Comparison of ENCODE assay signal across 9 cellular contexts in genomic region chr19:29622191-29623070, GRCh38. TPM values are rescaled to one million over a fixed set of nuclear protein-coding genes. Genes with fewer than 3 reads are reported as not detected.
DNase-seq lines count a peak whose midpoint lies in the region; ATAC-seq and TF ChIP-seq lines count a peak whose summit lies in the region.
"Had no signal": no experiment of that assay in that cellular context is flagged by ENCODE, and none has a peak within 500 bp of the region (broad histone marks: within the 10 kb centered on the region; RNA-seq: fewer than 3 reads in every experiment).

No MANE protein-coding gene starts in this region.

- 68% methylated on average over 22 of the region's 22 CpGs; no CpG with 5 or more reads in 1 of the 2 donors for WGBS in transverse colon (ENCODE audit: low coverage in 1 of 2), 2 donors
- 66 to 73% (median 71%) methylated on average over 22 of the region's 22 CpGs for WGBS in ovary, 3 donors

- CTCF ChIA-PET in activated CD4-positive, alpha-beta T cell treated with anti-CD3 and anti-CD28 coated beads, Interleukin-2, amount 10 ng/mL, durations not matched to agents 7 days and 5 days (lab: Charles Lee): interaction anchor here (0.7 to 4.3 kb wide), 12 partner anchors 12 to 379 kb away, joined by 3 to 32 read pairs (median 4); partner anchors contain the start of gene PLEKHF1

- no peaks in the 10 kb centered on the region for H3K27me3 Mint-ChIP-seq in activated CD4-positive, alpha-beta T cell treated with anti-CD3 and anti-CD28 coated beads, Interleukin-2, amount 10 ng/mL, durations not matched to agents 7 days and 5 days

- H3K4me1 ChIP-seq in transverse colon (no peaks in the 10 kb centered on the region), ovary (ENCODE audit: insufficient read depth) (no peaks in the 10 kb centered on the region)

- no peak for TF ChIP-seq EP300 in transverse colon (IDR thresholded peaks at IDR 0.05; ENCODE audit: low read depth)
- TF ChIP-seq EP300 in ovary (IDR thresholded peaks at IDR 0.05): no peak

- peak overlapping the region; percentile 77 for H3K4me3 Mint-ChIP-seq in activated CD4-positive, alpha-beta T cell treated with anti-CD3 and anti-CD28 coated beads, Interleukin-2, amount 10 ng/mL, durations not matched to agents 7 days and 5 days

- DNase-seq in activated CD4-positive, alpha-beta T cell treated with anti-CD3 and anti-CD28 coated beads, Interleukin-2, amount 10 ng/mL, durations not matched to agents 7 days and 5 days: peak; percentile 53
- no peak for DNase-seq in activated CD4-positive, alpha-beta T cell treated with anti-CD3 and anti-CD28 coated beads, Interleukin-2, amount 50 U/mL, for 1 hour
- DNase-seq in RPMI7951 (ENCODE audit: low read depth) (peak; percentile 38), choroid plexus epithelial cell (ENCODE audit: low read depth) (peak; percentile 49), transverse colon (peak; percentile 11), ovary (no peak), globus pallidus (ENCODE audit: low spot score) (no peak)

- intact Hi-C loops in transverse colon (cut with DNase I; ENCODE audit: low total_unique reads) (no loop called here), ovary (cut with DNase I) (no loop called here)

- POLR2A ChIA-PET in activated CD4-positive, alpha-beta T cell treated with anti-CD3 and anti-CD28 coated beads, Interleukin-2, amount 10 ng/mL, durations not matched to agents 7 days and 5 days (lab: Charles Lee): no interaction called here

- peaks cover 57% of the 10 kb centered on the region for H3K4me1 Mint-ChIP-seq in activated CD4-positive, alpha-beta T cell treated with anti-CD3 and anti-CD28 coated beads, Interleukin-2, amount 10 ng/mL, durations not matched to agents 7 days and 5 days

- TF ChIP-seq POLR2A in transverse colon (IDR thresholded peaks at IDR 0.05) (no peak), ovary (IDR thresholded peaks at IDR 0.05) (no peak)

- no peaks in the 10 kb centered on the region for H3K9me3 Mint-ChIP-seq in activated CD4-positive, alpha-beta T cell treated with anti-CD3 and anti-CD28 coated beads, Interleukin-2, amount 10 ng/mL, durations not matched to agents 7 days and 5 days

- no peak for TF ChIP-seq CTCF in choroid plexus epithelial cell (conservative IDR thresholded peaks at IDR 0.05; ENCODE audit: low read depth, low read length)
- TF ChIP-seq CTCF in transverse colon (IDR thresholded peaks at IDR 0.05): no peak
- no peak for TF ChIP-seq CTCF in ovary (IDR thresholded peaks at IDR 0.05)

- H3K4me3 ChIP-seq in choroid plexus epithelial cell (ENCODE audit: low read depth, low read length): no peak overlapping the region
- H3K4me3 ChIP-seq in transverse colon: no peak overlapping the region
- no peak overlapping the region for H3K4me3 ChIP-seq in ovary
- H3K4me3 ChIP-seq: thoracic aorta had no signal

- H3K27ac ChIP-seq in transverse colon: peak overlapping the region in 1 of 4 donors; percentile 12
- no peak overlapping the region for H3K27ac ChIP-seq in ovary
- H3K27ac ChIP-seq: thoracic aorta had no signal

- H3K9me3 ChIP-seq in transverse colon (no peaks in the 10 kb centered on the region), ovary (no peaks in the 10 kb centered on the region)
- H3K9me3 ChIP-seq: thoracic aorta had no signal

- ATAC-seq in GM19397 (IDR thresholded peaks at IDR 0.05; ENCODE audit: unreplicated experiment): no peak

- no peaks in the 10 kb centered on the region for H3K36me3 Mint-ChIP-seq in activated CD4-positive, alpha-beta T cell treated with anti-CD3 and anti-CD28 coated beads, Interleukin-2, amount 10 ng/mL, durations not matched to agents 7 days and 5 days (ENCODE audit: low read depth)

- H3K27ac Mint-ChIP-seq in activated CD4-positive, alpha-beta T cell treated with anti-CD3 and anti-CD28 coated beads, Interleukin-2, amount 10 ng/mL, durations not matched to agents 7 days and 5 days: peak overlapping the region; percentile 97

- H3K36me3 ChIP-seq in transverse colon: no peaks in the 10 kb centered on the region
- H3K36me3 ChIP-seq in ovary: no peaks in the 10 kb centered on the region
- H3K36me3 ChIP-seq: thoracic aorta had no signal

- H3K27me3 ChIP-seq in transverse colon: no peaks in the 10 kb centered on the region
- H3K27me3 ChIP-seq in ovary: no peaks in the 10 kb centered on the region

- in situ Hi-C loops in transverse colon (cut with MboI; ENCODE audit: low pct_ligation_motif_present in 1 of 4, low pct_unique_long_range_greater_than_20kb in 1 of 4, low sequenced_read_pairs in 3 of 4): loop anchor here in 2 of 4 donors (25.0 kb wide), 2 partner anchors 90 to 215 kb away; partner anchors contain the start of gene C19orf12 (in 1 of the 2)

RNA-seq across cellular contexts. Expression of gene POP4, which starts 16.3 kb away (rescaled TPM):
- 100 to 1,000 TPM in 1 of 2 experiments, 10 to 100 TPM in 1; 96.0 to 113 TPM for total RNA-seq in activated CD4-positive, alpha-beta T cell treated with anti-CD3 and anti-CD28 coated beads, Interleukin-2, amount 10 ng/mL, durations not matched to agents 7 days and 5 days
- total RNA-seq in RPMI7951 (2014; rRNA removed; shearing (Covaris generic)): 134 and 145 TPM in 2 replicates
- total RNA-seq in transverse colon: 10 to 100 TPM in 3 of 4 donors, 1 to 10 TPM in 1; 6.4 to 59.7 (median 38.7) TPM
- total RNA-seq in ovary: 10 to 100 TPM; 32.9 to 47.8 (median 36.5) TPM
- 10 to 100 TPM; 42.1 to 92.9 TPM for polyA plus RNA-seq in ovary

RNA-seq across cellular contexts. Expression of gene PLEKHF1, which starts 42.8 kb away (rescaled TPM):
- 10 to 100 TPM; 49.4 to 52.1 TPM for total RNA-seq in activated CD4-positive, alpha-beta T cell treated with anti-CD3 and anti-CD28 coated beads, Interleukin-2, amount 10 ng/mL, durations not matched to agents 7 days and 5 days
- 12.9 and 14.3 TPM in 2 replicates for total RNA-seq in RPMI7951 (2014; rRNA removed; shearing (Covaris generic))
- total RNA-seq in transverse colon: 10 to 100 TPM in 3 of 4 donors, 1 to 10 TPM in 1; 8.6 to 38.8 (median 14.2) TPM
- 10 to 100 TPM in 6 of 7 donors, 1 to 10 TPM in 1; 9.3 to 19.1 (median 13.8) TPM for total RNA-seq in ovary
- polyA plus RNA-seq in ovary: 10 to 100 TPM in 1 of 2 donors, under 1 TPM in 1; 0.92 to 12.5 TPM

Comparison
In these comparisons a context has a peak if more than half of its experiments do, and no peak if none do; other contexts are left out.
1. DNase-seq: peak in activated CD4-positive, alpha-beta T cell treated with anti-CD3 and anti-CD28 coated beads, Interleukin-2, amount 10 ng/mL, durations not matched to agents 7 days and 5 days (single experiment), RPMI7951 (single experiment), choroid plexus epithelial cell (single experiment) and transverse colon (single experiment); none in activated CD4-positive, alpha-beta T cell treated with anti-CD3 and anti-CD28 coated beads, Interleukin-2, amount 50 U/mL, for 1 hour (single experiment), ovary (0 of 5) and globus pallidus (single experiment).